8 cellular contexts compared by ENCODE assay signal in the genomic region with DNA sequence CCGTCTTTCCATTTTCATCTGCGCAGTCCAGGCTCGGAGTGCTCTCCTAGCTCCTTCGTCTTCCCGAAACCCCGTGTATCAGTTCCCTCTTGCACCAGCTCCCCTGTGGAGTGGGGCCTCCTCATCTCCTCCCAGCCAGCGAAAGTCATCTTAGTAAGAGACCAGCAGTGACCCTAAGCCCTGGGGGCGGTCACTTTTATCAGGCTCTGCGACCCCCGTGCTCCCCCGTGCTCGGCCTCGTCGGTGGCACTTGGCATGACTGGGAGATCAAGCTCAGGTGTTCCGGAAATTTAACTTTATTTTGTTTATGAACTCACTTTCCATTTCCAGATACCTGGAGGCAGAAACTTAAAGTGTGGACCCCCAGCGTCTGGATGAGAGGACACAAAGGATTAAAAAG. TPM values are rescaled to one million over a fixed set of nuclear protein-coding genes. Genes with fewer than 3 reads are reported as not detected.
DNase-seq lines count a peak whose midpoint lies in the region; ATAC-seq and TF ChIP-seq lines count a peak whose summit lies in the region.

No MANE protein-coding gene starts in this region.

- in situ Hi-C loops in astrocyte of the cerebellum (cut with HindIII; ENCODE audit: low sequenced_read_pairs): no loop called here

- H3K4me2 ChIP-seq in PC-9: no peak overlapping the region

- H3K9me3 ChIP-seq in testis (no peaks in the 10 kb centered on the region), PC-9 (ENCODE audit: insufficient read depth, low read depth) (no peaks in the 10 kb centered on the region)

- no peaks in the 10 kb centered on the region for H3K36me3 Mint-ChIP-seq in activated CD8-positive, alpha-beta memory T cell treated with anti-CD3 and anti-CD28 coated beads, Interleukin-2, amount 10 ng/mL, durations not matched to agents 7 days and 5 days
- H3K36me3 Mint-ChIP-seq in memory B cell: no peaks in the 10 kb centered on the region

- CTCF ChIA-PET in activated CD8-positive, alpha-beta memory T cell treated with anti-CD3 and anti-CD28 coated beads, Interleukin-2, amount 10 ng/mL, durations not matched to agents 7 days and 5 days (lab: Charles Lee): interaction anchor here (0.8 kb wide), 1 partner anchor 16 kb away, joined by 3 read pairs; no protein-coding TSS in a partner anchor
- CTCF ChIA-PET in PC-9 (lab: Charles Lee): no interaction called here

- no peaks in the 10 kb centered on the region for H3F3A ChIP-seq in PC-9 (ENCODE audit: insufficient read depth, low read depth)

- H3K9me3 Mint-ChIP-seq in activated CD8-positive, alpha-beta memory T cell treated with anti-CD3 and anti-CD28 coated beads, Interleukin-2, amount 10 ng/mL, durations not matched to agents 7 days and 5 days (ENCODE audit: low read depth): no peaks in the 10 kb centered on the region
- no peaks in the 10 kb centered on the region for H3K9me3 Mint-ChIP-seq in memory B cell

- TF ChIP-seq CTCF in astrocyte of the cerebellum (IDR thresholded peaks at IDR 0.05; ENCODE audit: low read depth, low read length, missing control alignments) (no peak), testis (IDR thresholded peaks at IDR 0.05) (no peak), PC-9 (conservative IDR thresholded peaks at IDR 0.05) (no peak)

- H3K4me3 Mint-ChIP-seq in activated CD8-positive, alpha-beta memory T cell treated with anti-CD3 and anti-CD28 coated beads, Interleukin-2, amount 10 ng/mL, durations not matched to agents 7 days and 5 days: peak overlapping the region; percentile 54
- peak overlapping the region; percentile 78 for H3K4me3 Mint-ChIP-seq in memory B cell

- TF ChIP-seq POLR2A in testis (IDR thresholded peaks at IDR 0.05): no peak

- H3K27me3 ChIP-seq in testis (no peaks in the 10 kb centered on the region), PC-9 (ENCODE audit: insufficient read depth, low read depth) (no peaks in the 10 kb centered on the region)

- no peaks in the 10 kb centered on the region for H4K20me1 ChIP-seq in PC-9 (ENCODE audit: insufficient read depth)

- 55 to 64% methylated on average over 16 of the region's 16 CpGs for WGBS in testis, 2 donors

- ATAC-seq in activated CD8-positive, alpha-beta memory T cell treated with anti-CD3 and anti-CD28 coated beads, Interleukin-2, amount 10 ng/mL, durations not matched to agents 7 days and 5 days: no peak
- ATAC-seq in memory B cell (ENCODE audit: low read depth): no peak

- peaks cover 1% of the 10 kb centered on the region for H3K4me1 Mint-ChIP-seq in activated CD8-positive, alpha-beta memory T cell treated with anti-CD3 and anti-CD28 coated beads, Interleukin-2, amount 10 ng/mL, durations not matched to agents 7 days and 5 days
- peaks cover 11% of the 10 kb centered on the region for H3K4me1 Mint-ChIP-seq in memory B cell

- BruUV-seq in PC-9 (replicated peaks; lab: Mats Ljungman, UMichigan): no TSS peak

- POLR2A ChIA-PET in PC-9 (lab: Charles Lee; ENCODE audit: unreplicated experiment): no interaction called here

- no peaks in the 10 kb centered on the region for H3K9me2 ChIP-seq in PC-9 (ENCODE audit: insufficient read depth)

- DNase-seq in activated CD8-positive, alpha-beta memory T cell treated with anti-CD3 and anti-CD28 coated beads, Interleukin-2, amount 10 ng/mL, durations not matched to agents 7 days and 5 days: no peak
- DNase-seq in activated CD8-positive, alpha-beta memory T cell treated with anti-CD3 and anti-CD28 coated beads, Interleukin-2, amount 50 U/mL, for 48 hours: no peak
- no peak for DNase-seq in astrocyte of the cerebellum (ENCODE audit: low read depth)
- no peak for DNase-seq in memory B cell (ENCODE audit: low spot score in 2 of 2)
- DNase-seq in testis: no peak
- no peak for DNase-seq in PC-9
- no peak for DNase-seq in NCI-H187 treated with DMSO at 0.1 percent for 48 hours (lab: John Stamatoyannopoulos, UW)
- DNase-seq in GOT3 (lab: John Stamatoyannopoulos, UW): no peak

- H2AFZ ChIP-seq in PC-9: no peak overlapping the region

- no peaks in the 10 kb centered on the region for H3K79me2 ChIP-seq in PC-9 (ENCODE audit: low read depth)

- intact Hi-C loops in testis (cut with DNase I; ENCODE audit: low total_unique reads) (no loop called here), PC-9 (cut with micrococcal nuclease; ENCODE audit: unreplicated experiment) (no loop called here)

- no peak overlapping the region for H3K27ac ChIP-seq in testis
- H3K27ac ChIP-seq in PC-9: no peak overlapping the region

- H3K4me3 ChIP-seq in astrocyte of the cerebellum (ENCODE audit: low read depth, low read length) (peak overlapping the region; percentile 52), testis (peak overlapping the region; percentile 36 to 38), PC-9 (no peak overlapping the region)

- H3K36me3 ChIP-seq in testis (ENCODE audit: low read depth, missing control alignments): no peaks in the 10 kb centered on the region
- H3K36me3 ChIP-seq in PC-9 (ENCODE audit: low read depth): no peaks in the 10 kb centered on the region

- peaks cover 4% of the 10 kb centered on the region for H3K4me1 ChIP-seq in testis
- no peaks in the 10 kb centered on the region for H3K4me1 ChIP-seq in PC-9 (replicated peaks; ENCODE audit: insufficient read depth)

- H3K27me3 Mint-ChIP-seq in activated CD8-positive, alpha-beta memory T cell treated with anti-CD3 and anti-CD28 coated beads, Interleukin-2, amount 10 ng/mL, durations not matched to agents 7 days and 5 days: peaks cover 48% of the 10 kb centered on the region
- H3K27me3 Mint-ChIP-seq in memory B cell: peaks cover 5% of the 10 kb centered on the region

- no peak overlapping the region for H3K27ac Mint-ChIP-seq in activated CD8-positive, alpha-beta memory T cell treated with anti-CD3 and anti-CD28 coated beads, Interleukin-2, amount 10 ng/mL, durations not matched to agents 7 days and 5 days
- no peak overlapping the region for H3K27ac Mint-ChIP-seq in memory B cell

RNA-seq across cellular contexts. Expression of a gene that starts 0.6 kb away (rescaled TPM):
- under 1 TPM in 1 of 2 experiments, not detected in 1; 0.16 TPM for total RNA-seq in activated CD8-positive, alpha-beta memory T cell treated with anti-CD3 and anti-CD28 coated beads, Interleukin-2, amount 10 ng/mL, durations not matched to agents 7 days and 5 days
- 10 to 100 TPM; 61.7 to 83.8 TPM for total RNA-seq in testis
- 32.5 TPM for polyA plus RNA-seq in testis (ENCODE audit: insufficient read depth, low read depth, low replicate concordance)
- total RNA-seq in PC-9 (2021): not detected in 2 replicates

Comparison
In these comparisons a context has a peak if more than half of its experiments do, and no peak if none do; other contexts are left out.
1. RNA of a gene that starts 0.6 kb away (total RNA-seq): 61.7 to 83.8 TPM in testis; 0.16 TPM in activated CD8-positive, alpha-beta memory T cell treated with anti-CD3 and anti-CD28 coated beads, Interleukin-2, amount 10 ng/mL, durations not matched to agents 7 days and 5 days and not detected in PC-9; every median in the first group is over 10 times any median in the second.